In genomic region chrX:2316534-2316933, GRCh38 we compare ENCODE assay signal across 18 cellular contexts.
"Had no signal": no experiment of that assay in that cellular context is flagged by ENCODE, and none has a peak within 500 bp of the region (broad histone marks: within the 10 kb centered on the region; RNA-seq: fewer than 3 reads in every experiment).

No MANE protein-coding gene starts in this region.

- H3K27me3 Mint-ChIP-seq: natural killer cell treated with Interleukin-12 subunit alpha and Interleukin-12 subunit beta and Interleukin-15 and Interleukin-18, amount 100 ng/mL, for 72 hours had no signal

- H3K4me3 Mint-ChIP-seq: natural killer cell treated with Interleukin-12 subunit alpha and Interleukin-12 subunit beta and Interleukin-15 and Interleukin-18, amount 100 ng/mL, for 72 hours had no signal

- H3K4me3 ChIP-seq: coronary artery, gastrocnemius medialis, left lung, lung, sigmoid colon, stomach, thoracic aorta, transverse colon had no signal

- H3K9me3 ChIP-seq: gastrocnemius medialis, sigmoid colon, stomach, thoracic aorta, transverse colon had no signal

- DNase-seq: effector CD8-positive, alpha-beta T cell; gastrocnemius medialis; left lung; mesenchymal stem cell; midbrain; occipital lobe; sigmoid colon; small intestine; stimulated activated CD4-positive, alpha-beta T cell treated with anti-CD3 and anti-CD28 coated beads, Interleukin-12 subunit alpha, Interleukin-12 subunit beta, amount 100 ng/mL, for 4 hours; stimulated activated naive CD4-positive, alpha-beta T cell; stomach; substantia nigra; transverse colon had no signal

- H3K36me3 ChIP-seq: gastrocnemius medialis, left lung, sigmoid colon, stomach, thoracic aorta, transverse colon had no signal

- H3K4me1 ChIP-seq: transverse colon had no signal

- H3K27ac Mint-ChIP-seq: natural killer cell treated with Interleukin-12 subunit alpha and Interleukin-12 subunit beta and Interleukin-15 and Interleukin-18, amount 100 ng/mL, for 72 hours had no signal

- H3K27me3 ChIP-seq: gastrocnemius medialis, left lung, sigmoid colon, stomach, transverse colon had no signal

- H3K27ac ChIP-seq: coronary artery, gastrocnemius medialis, left lung, sigmoid colon, stomach, thoracic aorta, transverse colon had no signal

- ATAC-seq: gastrocnemius medialis; left lung; natural killer cell treated with Interleukin-12 subunit alpha and Interleukin-12 subunit beta and Interleukin-15 and Interleukin-18, amount 100 ng/mL, for 72 hours had no signal

- H3K9me3 Mint-ChIP-seq: natural killer cell treated with Interleukin-12 subunit alpha and Interleukin-12 subunit beta and Interleukin-15 and Interleukin-18, amount 100 ng/mL, for 72 hours had no signal

- FAIRE-seq: keratinocyte, small intestine had no signal
